ENCODE assay signal across 1 cellular context in genomic region chr6:149405823-149406765, GRCh38.
TF ChIP-seq lines count a peak whose summit lies in the region.

No MANE protein-coding gene starts in this region.

TF ChIP-seq in GM23338, 12 proteins besides CTCF, POLR2A, EP300 and RAD21 (continued from another document):
- no peak for TF ChIP-seq REST (IDR thresholded peaks at IDR 0.05; ENCODE audit: unreplicated experiment)
- TF ChIP-seq NANOG (IDR thresholded peaks at IDR 0.05; ENCODE audit: borderline replicate concordance): no peak
- TF ChIP-seq JUNB (IDR thresholded peaks at IDR 0.05; ENCODE audit: unreplicated experiment): no peak
- TF ChIP-seq CREB1 (CRISPR knock-in tag; IDR thresholded peaks at IDR 0.05; ENCODE audit: low read depth): no peak
- TF ChIP-seq EZH2phosphoT487 (IDR thresholded peaks at IDR 0.05; ENCODE audit: unreplicated experiment): no peak
- no peak for TF ChIP-seq ZNF331 (CRISPR knock-in tag; IDR thresholded peaks at IDR 0.05; ENCODE audit: low read depth)
